Comparison of ENCODE assay signal across 27 cellular contexts in genomic region chr6:167847936-167848335, GRCh38. TPM values are rescaled to one million over a fixed set of nuclear protein-coding genes. Genes with fewer than 3 reads are reported as not detected.
A peak's percentile ranks its signal among the peaks of the same experiment; 100 is the strongest.
DNase-seq lines count a peak whose midpoint lies in the region; ATAC-seq and TF ChIP-seq lines count a peak whose summit lies in the region.
"Had no signal": no experiment of that assay in that cellular context is flagged by ENCODE, and none has a peak within 500 bp of the region (broad histone marks: within the 10 kb centered on the region; RNA-seq: fewer than 3 reads in every experiment).

No MANE protein-coding gene starts in this region.

- ATAC-seq in SK-N-SH treated with all-trans-retinoic acid at 6 μM for 48 hours, result peak; percentile 16
- peak; percentile 13 for ATAC-seq in upper lobe of right lung
- ATAC-seq in GM18502 (IDR thresholded peaks at IDR 0.05; ENCODE audit: poor library complexity, unreplicated experiment), result no peak
- ATAC-seq in Right ventricle myocardium superior (ENCODE audit: poor library complexity), result no peak
- ATAC-seq: GM12878; mucosa of descending colon; natural killer cell treated with Interleukin-12 subunit alpha and Interleukin-12 subunit beta and Interleukin-15 and Interleukin-18, amount 100 ng/mL, for 72 hours; T-helper 17 cell had no signal

- H3K9me2 ChIP-seq in SK-N-SH, result no peaks in the 10 kb centered on the region

- no peaks in the 10 kb centered on the region for H3K36me3 Mint-ChIP-seq in chondrocyte (ENCODE audit: low read depth)
- H3K36me3 Mint-ChIP-seq in activated naive CD4-positive, alpha-beta T cell treated with anti-CD3 and anti-CD28 coated beads, Interleukin-2, amount 10 ng/mL, durations not matched to agents 7 days and 5 days, result no peaks in the 10 kb centered on the region
- H3K36me3 Mint-ChIP-seq: CD4-positive, CD25-positive, alpha-beta regulatory T cell; natural killer cell treated with Interleukin-12 subunit alpha and Interleukin-12 subunit beta and Interleukin-15 and Interleukin-18, amount 100 ng/mL, for 72 hours had no signal

- no peaks in the 10 kb centered on the region for H3K9me3 Mint-ChIP-seq in chondrocyte (ENCODE audit: low read depth)
- no peaks in the 10 kb centered on the region for H3K9me3 Mint-ChIP-seq in activated naive CD4-positive, alpha-beta T cell treated with anti-CD3 and anti-CD28 coated beads, Interleukin-2, amount 10 ng/mL, durations not matched to agents 7 days and 5 days
- H3K9me3 Mint-ChIP-seq: central memory CD8-positive, alpha-beta T cell; natural killer cell treated with Interleukin-12 subunit alpha and Interleukin-12 subunit beta and Interleukin-15 and Interleukin-18, amount 100 ng/mL, for 72 hours had no signal

- peaks cover 14% of the 10 kb centered on the region for H3F3A ChIP-seq in SK-N-SH (replicated peaks; ENCODE audit: insufficient read depth)

- H3K4me3 ChIP-seq in SK-N-SH (ENCODE audit: low read depth in 2 of 2, low read length in 1 of 2), result no peak overlapping the region
- no peak overlapping the region for H3K4me3 ChIP-seq in mesodermal cell (ENCODE audit: extremely low read depth, insufficient read depth, low read length, poor library complexity, severe bottlenecking)
- no peak overlapping the region for H3K4me3 ChIP-seq in upper lobe of right lung
- H3K4me3 ChIP-seq: ascending aorta, GM12878, mucosa of descending colon, SK-N-MC had no signal

- TF ChIP-seq CTCF in SK-N-SH (IDR thresholded peaks at IDR 0.05) (no peak), chondrocyte (IDR thresholded peaks at IDR 0.05) (no peak), upper lobe of right lung (IDR thresholded peaks at IDR 0.05) (no peak)

- peaks cover 49% of the 10 kb centered on the region for H3K4me1 Mint-ChIP-seq in chondrocyte (ENCODE audit: low read depth)
- H3K4me1 Mint-ChIP-seq in activated naive CD4-positive, alpha-beta T cell treated with anti-CD3 and anti-CD28 coated beads, Interleukin-2, amount 10 ng/mL, durations not matched to agents 7 days and 5 days, result no peaks in the 10 kb centered on the region
- H3K4me1 Mint-ChIP-seq: central memory CD8-positive, alpha-beta T cell had no signal

- intact Hi-C loops in upper lobe of right lung (cut with DNase I) (no loop called here), Right ventricle myocardium superior (cut with DNase I) (no loop called here)

- 100% methylated on average over 1 of the region's 1 CpG for WGBS in SK-N-SH (ENCODE audit: low lambda C conversion rate)
- WGBS in mesodermal cell (ENCODE audit: insufficient coverage in 2 of 2), 2 experiments, result 100% methylated on average over 1 of the region's 1 CpG; no CpG with 5 or more reads in 1 of the 2 experiments

- H3K4me1 ChIP-seq in SK-N-SH (ENCODE audit: control insufficient read depth in 1 of 2, insufficient read depth in 2 of 2, low read depth in 1 of 2, low read length in 1 of 2) (peaks cover 9 to 22% of the 10 kb centered on the region in 2 experiments; a peak in 3 of 4 replicates), mesodermal cell (ENCODE audit: control insufficient read depth, insufficient read depth, low read length, poor library complexity, severe bottlenecking) (peaks cover 46% of the 10 kb centered on the region), upper lobe of right lung (peaks cover 29% of the 10 kb centered on the region)
- H3K4me1 ChIP-seq: ascending aorta had no signal

- no peaks in the 10 kb centered on the region for H3K27me3 Mint-ChIP-seq in chondrocyte (ENCODE audit: low read depth)
- peaks cover 8% of the 10 kb centered on the region for H3K27me3 Mint-ChIP-seq in activated naive CD4-positive, alpha-beta T cell treated with anti-CD3 and anti-CD28 coated beads, Interleukin-2, amount 10 ng/mL, durations not matched to agents 7 days and 5 days
- H3K27me3 Mint-ChIP-seq: CD4-positive, CD25-positive, alpha-beta regulatory T cell; T-helper 17 cell had no signal

- no peak overlapping the region for H3K9ac ChIP-seq in SK-N-SH

- no peak overlapping the region for H2AFZ ChIP-seq in SK-N-SH (ENCODE audit: low read depth)

- no peak for TF ChIP-seq EP300 in SK-N-SH (IDR thresholded peaks at IDR 0.05; ENCODE audit: borderline replicate concordance in 1 of 2, low read depth in 1 of 2, low read length in 1 of 2)

- H3K36me3 ChIP-seq in SK-N-SH (replicated peaks in 1 of 2; ENCODE audit: control insufficient read depth in 1 of 2, insufficient read depth in 2 of 2, low read length in 1 of 2), result no peaks in the 10 kb centered on the region
- peaks cover 3% of the 10 kb centered on the region for H3K36me3 ChIP-seq in mesodermal cell (ENCODE audit: control insufficient read depth, insufficient read depth, low read length)
- H3K36me3 ChIP-seq in upper lobe of right lung, result no peaks in the 10 kb centered on the region
- H3K36me3 ChIP-seq: ascending aorta had no signal

- H3K9me3 ChIP-seq in SK-N-SH, result no peaks in the 10 kb centered on the region
- H3K9me3 ChIP-seq in mesodermal cell (ENCODE audit: control insufficient read depth, low read length), result no peaks in the 10 kb centered on the region
- no peaks in the 10 kb centered on the region for H3K9me3 ChIP-seq in upper lobe of right lung
- H3K9me3 ChIP-seq: ascending aorta, mucosa of descending colon had no signal

- H3K27ac Mint-ChIP-seq in chondrocyte (ENCODE audit: unreplicated experiment), result peak overlapping the region; percentile 25
- no peak overlapping the region for H3K27ac Mint-ChIP-seq in activated naive CD4-positive, alpha-beta T cell treated with anti-CD3 and anti-CD28 coated beads, Interleukin-2, amount 10 ng/mL, durations not matched to agents 7 days and 5 days
- H3K27ac Mint-ChIP-seq: activated naive CD8-positive, alpha-beta T cell treated with anti-CD3 and anti-CD28 coated beads, Interleukin-2, amount 10 ng/mL, durations not matched to agents 7 days and 5 days; CD4-positive, CD25-positive, alpha-beta regulatory T cell; natural killer cell treated with Interleukin-12 subunit alpha and Interleukin-12 subunit beta and Interleukin-15 and Interleukin-18, amount 100 ng/mL, for 72 hours; T-helper 17 cell had no signal

- H4K20me1 ChIP-seq in SK-N-SH (ENCODE audit: insufficient read depth), result peaks cover 20% of the 10 kb centered on the region

- H3K27ac ChIP-seq in SK-N-SH (ENCODE audit: low read depth in 2 of 2, low read length in 1 of 2) (peak overlapping the region in 1 of 2 experiments; percentile 41; a peak in 1 of 4 replicates), mesodermal cell (ENCODE audit: low read depth, low read length, severe bottlenecking) (peak overlapping the region; percentile 72), upper lobe of right lung (peak overlapping the region; percentile 18)
- H3K27ac ChIP-seq: ascending aorta, RWPE1, SK-N-MC had no signal

- POLR2A ChIA-PET in SK-N-SH (lab: Yijun Ruan, JAX), result interaction anchor here (0.5 kb wide), 1 partner anchor 13 kb away, joined by 3 read pairs; no protein-coding TSS in a partner anchor

- H3K4me2 ChIP-seq in SK-N-SH, result no peak overlapping the region

- TF ChIP-seq RAD21 in SK-N-SH (IDR thresholded peaks at IDR 0.05; ENCODE audit: low read length), result no peak

- peaks cover 66% of the 10 kb centered on the region for H3K79me2 ChIP-seq in SK-N-SH (ENCODE audit: insufficient read depth)

- H3K4me3 Mint-ChIP-seq in chondrocyte (ENCODE audit: unreplicated experiment), result no peak overlapping the region
- no peak overlapping the region for H3K4me3 Mint-ChIP-seq in activated naive CD4-positive, alpha-beta T cell treated with anti-CD3 and anti-CD28 coated beads, Interleukin-2, amount 10 ng/mL, durations not matched to agents 7 days and 5 days
- H3K4me3 Mint-ChIP-seq: activated naive CD8-positive, alpha-beta T cell treated with anti-CD3 and anti-CD28 coated beads, Interleukin-2, amount 10 ng/mL, durations not matched to agents 7 days and 5 days; CD4-positive, CD25-positive, alpha-beta regulatory T cell; central memory CD8-positive, alpha-beta T cell; natural killer cell treated with Interleukin-12 subunit alpha and Interleukin-12 subunit beta and Interleukin-15 and Interleukin-18, amount 100 ng/mL, for 72 hours; T-helper 17 cell had no signal

- DNase-seq in SK-N-SH (no peak), chondrocyte (ENCODE audit: low spot score) (no peak), upper lobe of right lung (no peak), Right ventricle myocardium superior (no peak)
- DNase-seq in activated naive CD4-positive, alpha-beta T cell treated with anti-CD3 and anti-CD28 coated beads, Interleukin-2, amount 10 ng/mL, durations not matched to agents 7 days and 5 days, result no peak
- DNase-seq: 8988T; activated effector memory CD4-positive, alpha-beta T cell treated with anti-CD3 and anti-CD28 coated beads, Interleukin-2, amount 50 U/mL, for 16 hours; activated naive CD8-positive, alpha-beta T cell treated with anti-CD3 and anti-CD28 coated beads, Interleukin-2, amount 10 ng/mL, durations not matched to agents 7 days and 5 days; CD4-positive, CD25-positive, alpha-beta regulatory T cell; EL; mucosa of descending colon; NCI-H1417 treated with DMSO at 0.1 percent for 48 hours; NCI-H2081 treated with DMSO at 0.1 percent for 48 hours; NCI-H446; NCI-H774; stimulated activated CD4-positive, alpha-beta T cell treated with anti-CD3 and anti-CD28 coated beads, Interleukin-12 subunit alpha, Interleukin-12 subunit beta, amount 100 ng/mL, for 4 hours; stimulated activated CD4-positive, alpha-beta T cell treated with anti-CD3 and anti-CD28 coated beads, Interleukin-4, amount 100 ng/mL, for 1 hour; T-helper 17 cell had no signal

- no peaks in the 10 kb centered on the region for H3K27me3 ChIP-seq in SK-N-SH (ENCODE audit: insufficient read depth)
- H3K27me3 ChIP-seq in upper lobe of right lung, result no peaks in the 10 kb centered on the region
- H3K27me3 ChIP-seq: ascending aorta had no signal

- CTCF ChIA-PET in SK-N-SH (lab: Yijun Ruan, JAX), result interaction anchor here (1.2 to 1.3 kb wide), 2 partner anchors 10 to 12 kb away, joined by 3 read pairs; no protein-coding TSS in a partner anchor
- CTCF ChIA-PET in activated naive CD4-positive, alpha-beta T cell treated with anti-CD3 and anti-CD28 coated beads, Interleukin-2, amount 10 ng/mL, durations not matched to agents 7 days and 5 days (lab: Charles Lee), result no interaction called here

TF ChIP-seq in SK-N-SH treated with all-trans-retinoic acid at 6 μM for 48 hours, 23 proteins besides CTCF, POLR2A, EP300 and RAD21 (continues in another document):
- TF ChIP-seq CSDC2 (CRISPR knock-in tag; IDR thresholded peaks at IDR 0.05), result no peak

RNA-seq across cellular contexts. Expression of gene AFDN, which starts 21.2 kb away (rescaled TPM):
- polyA plus RNA-seq in SK-N-SH (2012; rRNA removed), result 21.1 and 25.1 TPM in 2 replicates
- 16.9 and 18.7 TPM in 2 replicates for polyA plus RNA-seq in SK-N-SH (2012; cell fraction: cytosol; rRNA removed)
- 53.9 and 73.4 TPM in 2 replicates for polyA plus RNA-seq in SK-N-SH (2012; cell fraction: nucleus; rRNA removed)
- 40.5 to 48.8 TPM (median 45.8 TPM) in 3 replicates for total RNA-seq in chondrocyte
- 128 TPM for polyA plus RNA-seq in mesodermal cell (2013, experiment 1 of 2)
- polyA plus RNA-seq in mesodermal cell (2013, experiment 2 of 2), result 122 TPM
- 179 TPM for total RNA-seq in upper lobe of right lung
- 49.1 TPM for total RNA-seq in Right ventricle myocardium superior

Comparison
In these comparisons a context has a peak if more than half of its experiments do, and no peak if none do; other contexts are left out.
1. ATAC-seq: peak in SK-N-SH treated with all-trans-retinoic acid at 6 μM for 48 hours (single experiment) and upper lobe of right lung (single experiment); none in GM18502 (single experiment) and Right ventricle myocardium superior (single experiment).